ENCODE assay signal across 17 cellular contexts in the genomic region with DNA sequence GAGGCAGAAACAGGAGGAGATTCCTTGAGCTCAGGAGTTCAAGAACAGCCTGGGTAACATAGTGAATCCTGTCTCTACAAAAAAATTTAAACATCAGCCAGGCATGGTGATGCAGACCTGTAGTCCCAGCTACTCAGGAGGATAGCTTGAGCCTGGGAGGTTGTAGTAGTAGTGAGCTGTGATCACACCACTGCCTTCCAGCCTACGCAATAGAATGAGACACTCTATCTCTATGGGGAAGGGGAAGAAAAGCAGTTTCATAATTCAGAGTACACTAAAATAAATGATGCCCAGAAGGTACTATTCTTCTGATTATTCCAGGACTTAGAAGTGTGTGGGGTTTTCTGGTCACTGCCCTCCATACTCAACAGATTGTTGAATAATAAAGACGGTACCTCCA.
A peak's percentile ranks its signal among the peaks of the same experiment; 100 is the strongest.
DNase-seq lines count a peak whose midpoint lies in the region; ATAC-seq and TF ChIP-seq lines count a peak whose summit lies in the region.
"Had no signal": no experiment of that assay in that cellular context is flagged by ENCODE, and none has a peak within 500 bp of the region (broad histone marks: within the 10 kb centered on the region; RNA-seq: fewer than 3 reads in every experiment).

No MANE protein-coding gene starts in this region.

- H3K27ac Mint-ChIP-seq in mesothelial cell of epicardium, result no peak overlapping the region
- H3K27ac Mint-ChIP-seq: T-cell had no signal

- peaks cover 0 to 7% of the 10 kb centered on the region in 2 donors for H3K4me1 ChIP-seq in left lung
- H3K4me1 ChIP-seq: Peyer's patch had no signal

- intact Hi-C loops in left lung (cut with DNase I), result no loop called here

- TF ChIP-seq CTCF in left lung (IDR thresholded peaks at IDR 0.05) (no peak), mesothelial cell of epicardium (IDR thresholded peaks at IDR 0.05; ENCODE audit: unreplicated experiment) (no peak)

- no peak overlapping the region for H3K4me3 Mint-ChIP-seq in mesothelial cell of epicardium
- H3K4me3 Mint-ChIP-seq: T-cell had no signal

- peak; percentile 52 for ATAC-seq in left lung
- ATAC-seq: HCT116, K562, T-cell had no signal

- H3K9me3 Mint-ChIP-seq in mesothelial cell of epicardium, result no peaks in the 10 kb centered on the region
- H3K9me3 Mint-ChIP-seq: T-cell had no signal

- no peaks in the 10 kb centered on the region for H3K27me3 ChIP-seq in left lung
- H3K27me3 ChIP-seq: Peyer's patch had no signal

- no peaks in the 10 kb centered on the region for H3K27me3 Mint-ChIP-seq in mesothelial cell of epicardium (ENCODE audit: low read depth)
- H3K27me3 Mint-ChIP-seq: T-cell had no signal

- peak overlapping the region in 1 of 2 donors; percentile 10 for H3K27ac ChIP-seq in left lung
- H3K27ac ChIP-seq: C4-2B, Peyer's patch had no signal

- H3K4me3 ChIP-seq in left lung, result no peak overlapping the region
- H3K4me3 ChIP-seq: K562, Peyer's patch had no signal

- peaks cover 6% of the 10 kb centered on the region for H3K4me1 Mint-ChIP-seq in mesothelial cell of epicardium

- DNase-seq in AML-193 (lab: John Stamatoyannopoulos, UW), result peak; percentile 29 to 34
- DNase-seq in CD1c-positive myeloid dendritic cell (ENCODE audit: extremely low spot score), result peak; percentile 79
- DNase-seq in MV-4-11 (lab: John Stamatoyannopoulos, UW), result peak; percentile 61
- no peak for DNase-seq in left lung
- no peak for DNase-seq in mesothelial cell of epicardium (ENCODE audit: low spot score in 2 of 2, unreplicated experiment in 2 of 2)
- DNase-seq in hippocampal formation (lab: John Stamatoyannopoulos, UW), result no peak
- DNase-seq in HCEC 1CT, result no peak
- DNase-seq: DND-41, NCI-H1417 treated with DMSO at 0.1 percent for 48 hours, NCI-H187 treated with DMSO at 0.1 percent for 48 hours, NCI-H345, NCI-H524 treated with DMSO at 0.1 percent for 48 hours, Peyer's patch, T-cell had no signal

- no peaks in the 10 kb centered on the region for H3K36me3 ChIP-seq in left lung
- H3K36me3 ChIP-seq: Peyer's patch had no signal

- no peaks in the 10 kb centered on the region for H3K9me3 ChIP-seq in left lung
- H3K9me3 ChIP-seq: Peyer's patch had no signal

- H3K36me3 Mint-ChIP-seq in mesothelial cell of epicardium, result no peaks in the 10 kb centered on the region

Comparison
In these comparisons a context has a peak if more than half of its experiments do, and no peak if none do; other contexts are left out.
1. DNase-seq: peak in AML-193 (2 of 2), CD1c-positive myeloid dendritic cell (single experiment) and MV-4-11 (single experiment); none in left lung (0 of 2), mesothelial cell of epicardium (0 of 2), hippocampal formation (0 of 2) and HCEC 1CT (single experiment).